ENCODE assay signal across 22 cellular contexts in genomic region chr7:155948845-155949244, GRCh38.
"Had no signal": no experiment of that assay in that cellular context is flagged by ENCODE, and none has a peak within 500 bp of the region (broad histone marks: within the 10 kb centered on the region; RNA-seq: fewer than 3 reads in every experiment).

No MANE protein-coding gene starts in this region.

- H3K27me3 ChIP-seq: hepatocyte, neural progenitor cell, neutrophil, right lobe of liver, tibial nerve, upper lobe of left lung had no signal

- H3K36me3 ChIP-seq: left ventricle myocardium inferior, neural progenitor cell, neutrophil, right lobe of liver, tibial nerve, upper lobe of left lung had no signal

- H3K27ac ChIP-seq: hepatocyte, left ventricle myocardium inferior, neural progenitor cell, neutrophil, parathyroid adenoma, psoas muscle, right lobe of liver, skin epidermis, tibial nerve, upper lobe of left lung had no signal

- H3K4me3 ChIP-seq: hepatocyte, left ventricle myocardium inferior, lung, neural progenitor cell, psoas muscle, right lobe of liver, skin epidermis, tibial nerve, upper lobe of left lung had no signal

- ATAC-seq: natural killer cell; psoas muscle; right lobe of liver; stimulated activated naive B cell treated with anti-CD40 and anti-IgM and Interleukin-4, amounts not matched to agents 10 μg/mL and 1 μg/mL and 100 μg/mL, for 72 hours had no signal

- DNase-seq: left ventricle myocardium inferior; mesendoderm; naive B cell; natural killer cell; nephron progenitor cell; occipital lobe; psoas muscle; right lobe of liver; stimulated activated CD4-positive, alpha-beta T cell treated with anti-CD3 and anti-CD28 coated beads, Interleukin-12 subunit alpha, Interleukin-12 subunit beta, amount 100 ng/mL, for 4 hours; stimulated activated CD4-positive, alpha-beta T cell treated with anti-CD3 and anti-CD28 coated beads, Interleukin-15, amount 100 ng/mL, for 24 hours; stimulated activated CD4-positive, alpha-beta T cell treated with anti-CD3 and anti-CD28 coated beads, Interleukin-2, amount 100 ng/mL, for 24 hours; stimulated activated CD4-positive, alpha-beta T cell treated with anti-CD3 and anti-CD28 coated beads, Interleukin-4, amount 100 ng/mL, for 1 hour; stimulated activated naive B cell treated with anti-CD40 and anti-IgM and Interleukin-4, amounts not matched to agents 10 μg/mL and 1 μg/mL and 100 μg/mL, for 72 hours; substantia nigra; upper lobe of left lung had no signal

- H3K4me1 ChIP-seq: left ventricle myocardium inferior, parathyroid adenoma, psoas muscle, tibial nerve, upper lobe of left lung had no signal

- H3K9me3 ChIP-seq: left ventricle myocardium inferior, neutrophil, psoas muscle, right lobe of liver, upper lobe of left lung had no signal
